In the genomic region with DNA sequence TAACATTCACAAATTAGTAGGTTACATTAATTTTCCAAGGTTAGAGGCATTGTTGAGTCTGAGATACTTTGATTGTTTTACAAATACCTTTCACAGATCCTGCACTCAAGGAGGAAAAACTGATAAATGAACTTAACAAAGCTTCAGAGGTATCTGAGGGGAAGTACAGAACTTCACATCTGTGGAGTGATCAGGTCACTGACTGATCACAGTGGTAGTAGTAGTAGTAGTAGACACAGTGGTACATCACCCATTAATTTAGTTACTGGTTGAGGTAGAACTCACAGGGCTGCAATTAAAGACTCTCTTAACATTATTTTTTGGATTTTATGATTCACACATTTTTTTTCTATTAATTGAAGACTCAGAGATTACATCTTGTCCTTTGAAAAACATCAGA, we compare ENCODE assay signal across 10 cellular contexts.
"Had no signal": no experiment of that assay in that cellular context is flagged by ENCODE, and none has a peak within 500 bp of the region (broad histone marks: within the 10 kb centered on the region; RNA-seq: fewer than 3 reads in every experiment).

No MANE protein-coding gene starts in this region.

- H3K4me1 Mint-ChIP-seq: neural progenitor cell had no signal

- H3K9me3 ChIP-seq: esophagus squamous epithelium, ovary, right lobe of liver, SJSA1, upper lobe of right lung had no signal

- H3K27ac Mint-ChIP-seq: neural progenitor cell; stimulated activated memory B cell treated with anti-CD40 and anti-IgM and Interleukin-4, amounts not matched to agents 10 μg/mL and 1 μg/mL and 100 μg/mL, for 72 hours had no signal

- H3K9me3 Mint-ChIP-seq: neural progenitor cell; stimulated activated memory B cell treated with anti-CD40 and anti-IgM and Interleukin-4, amounts not matched to agents 10 μg/mL and 1 μg/mL and 100 μg/mL, for 72 hours had no signal

- H3K4me2 ChIP-seq: neural progenitor cell, smooth muscle cell had no signal

- H3K4me3 Mint-ChIP-seq: neural progenitor cell; stimulated activated memory B cell treated with anti-CD40 and anti-IgM and Interleukin-4, amounts not matched to agents 10 μg/mL and 1 μg/mL and 100 μg/mL, for 72 hours had no signal

- DNase-seq: effector CD8-positive, alpha-beta T cell; esophagus squamous epithelium; left ventricle myocardium superior; ovary; right lobe of liver; upper lobe of right lung had no signal

- H3K36me3 Mint-ChIP-seq: neural progenitor cell; stimulated activated memory B cell treated with anti-CD40 and anti-IgM and Interleukin-4, amounts not matched to agents 10 μg/mL and 1 μg/mL and 100 μg/mL, for 72 hours had no signal

- H3K27me3 ChIP-seq: esophagus squamous epithelium, neural progenitor cell, ovary, right lobe of liver, SJSA1, upper lobe of right lung had no signal

- H3K36me3 ChIP-seq: esophagus squamous epithelium, neural progenitor cell, ovary, right lobe of liver, SJSA1, upper lobe of right lung had no signal

- H3K27ac ChIP-seq: esophagus squamous epithelium, neural progenitor cell, ovary, right lobe of liver, SJSA1, upper lobe of right lung had no signal

- H3K9ac ChIP-seq: neural progenitor cell had no signal

- H3K27me3 Mint-ChIP-seq: stimulated activated memory B cell treated with anti-CD40 and anti-IgM and Interleukin-4, amounts not matched to agents 10 μg/mL and 1 μg/mL and 100 μg/mL, for 72 hours had no signal

- H3K4me1 ChIP-seq: esophagus squamous epithelium, neural progenitor cell, right lobe of liver, upper lobe of right lung had no signal

- H3K4me3 ChIP-seq: esophagus squamous epithelium, neural progenitor cell, ovary, right lobe of liver, SJSA1, smooth muscle cell, upper lobe of right lung had no signal
